38 cellular contexts compared by ENCODE assay signal in genomic region chr12:127431177-127431576, GRCh38.
"Had no signal": no experiment of that assay in that cellular context is flagged by ENCODE, and none has a peak within 500 bp of the region (broad histone marks: within the 10 kb centered on the region; RNA-seq: fewer than 3 reads in every experiment).

No MANE protein-coding gene starts in this region.

- H3K4me1 Mint-ChIP-seq: activated B cell treated with CpG ODN at 0.5 μM for 24 hours; activated CD4-positive, alpha-beta T cell treated with anti-CD3 and anti-CD28 coated beads, Interleukin-2, amount 10 ng/mL, durations not matched to agents 24 days and 14 days; activated naive CD8-positive, alpha-beta T cell treated with anti-CD3 and anti-CD28 coated beads, Interleukin-2, amount 10 ng/mL, durations not matched to agents 7 days and 5 days; activated T-helper 17 cell treated with anti-CD3 and anti-CD28 coated beads, Interleukin-2, amount 50 U/mL, for 72 hours; central memory CD8-positive, alpha-beta T cell; T-cell had no signal

- H3K4me1 ChIP-seq: adrenal gland, body of pancreas, breast epithelium had no signal

- H3K4me3 ChIP-seq: adrenal gland, body of pancreas, breast epithelium, cardiac muscle cell had no signal

- H3K27ac Mint-ChIP-seq: activated B cell treated with CpG ODN at 0.5 μM for 24 hours; activated CD4-positive, alpha-beta memory T cell treated with anti-CD3 and anti-CD28 coated beads for 36 hours; activated CD4-positive, alpha-beta T cell treated with anti-CD3 and anti-CD28 coated beads, Interleukin-2, amount 10 ng/mL, durations not matched to agents 24 days and 14 days; activated CD8-positive, alpha-beta T cell treated with anti-CD3 and anti-CD28 coated beads for 36 hours; activated naive CD4-positive, alpha-beta T cell treated with anti-CD3 and anti-CD28 coated beads for 36 hours; activated naive CD4-positive, alpha-beta T cell treated with anti-CD3 and anti-CD28 coated beads, Interleukin-2, amount 50 U/mL, for 72 hours; activated naive CD8-positive, alpha-beta T cell treated with anti-CD3 and anti-CD28 coated beads, Interleukin-2, amount 10 ng/mL, durations not matched to agents 7 days and 5 days; activated T-cell treated with anti-CD3 and anti-CD28 coated beads, Interleukin-2, amount 50 U/mL, for 72 hours; activated T-helper 1 cell treated with anti-CD3 and anti-CD28 coated beads, Interleukin-12 subunit alpha, Interleukin-12 subunit beta, Interleukin-2, Interleukin-4 antibody, amounts not matched to agents 30 ng/mL and 10 ng/mL and 1 ng/mL, durations not matched to agents 14 hours and 24 hours and 36 hours; activated T-helper 17 cell treated with anti-CD3 and anti-CD28 coated beads, Interleukin-2, amount 50 U/mL, for 72 hours; T-cell; T-helper 2 cell treated with Interferon-gamma antibody and Interleukin-4, amounts not matched to agents 5 μg/mL and 100 μg/mL, for 36 hours had no signal

- ATAC-seq: activated CD8-positive, alpha-beta T cell treated with anti-CD3 and anti-CD28 coated beads for 36 hours; activated naive CD4-positive, alpha-beta T cell treated with anti-CD3 and anti-CD28 coated beads, Interleukin-2, amount 50 U/mL, for 72 hours; activated T-cell treated with anti-CD3 and anti-CD28 coated beads, Interleukin-2, amount 50 U/mL, for 4 hours; activated T-cell treated with anti-CD3 and anti-CD28 coated beads, Interleukin-2, amount 50 U/mL, for 72 hours; activated T-helper 17 cell treated with anti-CD3 and anti-CD28 coated beads, Interleukin-2, amount 50 U/mL, for 72 hours; body of pancreas; T-cell had no signal

- H3K27ac ChIP-seq: adrenal gland, body of pancreas, brain microvascular endothelial cell, breast epithelium, cardiac muscle cell, VCaP had no signal

- H3K36me3 Mint-ChIP-seq: activated CD4-positive, alpha-beta memory T cell treated with anti-CD3 and anti-CD28 coated beads for 36 hours; activated naive CD4-positive, alpha-beta T cell treated with anti-CD3 and anti-CD28 coated beads, Interleukin-2, amount 50 U/mL, for 72 hours; activated naive CD8-positive, alpha-beta T cell treated with anti-CD3 and anti-CD28 coated beads, Interleukin-2, amount 10 ng/mL, durations not matched to agents 7 days and 5 days; T-cell had no signal

- H3K27me3 Mint-ChIP-seq: activated B cell treated with CpG ODN at 0.5 μM for 24 hours; activated CD4-positive, alpha-beta memory T cell treated with anti-CD3 and anti-CD28 coated beads for 36 hours; activated CD4-positive, alpha-beta T cell treated with anti-CD3 and anti-CD28 coated beads, Interleukin-2, amount 10 ng/mL, durations not matched to agents 24 days and 14 days; activated CD8-positive, alpha-beta T cell treated with anti-CD3 and anti-CD28 coated beads for 36 hours; activated naive CD8-positive, alpha-beta T cell treated with anti-CD3 and anti-CD28 coated beads, Interleukin-2, amount 10 ng/mL, durations not matched to agents 7 days and 5 days; central memory CD8-positive, alpha-beta T cell; T-cell had no signal

- H3K27me3 ChIP-seq: adrenal gland, body of pancreas, brain microvascular endothelial cell, breast epithelium, cardiac muscle cell had no signal

- H3K4me3 Mint-ChIP-seq: activated B cell treated with CpG ODN at 0.5 μM for 24 hours; activated CD4-positive, alpha-beta memory T cell treated with anti-CD3 and anti-CD28 coated beads for 36 hours; activated CD4-positive, alpha-beta T cell treated with anti-CD3 and anti-CD28 coated beads, Interleukin-2, amount 10 ng/mL, durations not matched to agents 24 days and 14 days; activated CD8-positive, alpha-beta T cell treated with anti-CD3 and anti-CD28 coated beads for 36 hours; activated naive CD4-positive, alpha-beta T cell treated with anti-CD3 and anti-CD28 coated beads for 36 hours; activated naive CD8-positive, alpha-beta T cell treated with anti-CD3 and anti-CD28 coated beads, Interleukin-2, amount 10 ng/mL, durations not matched to agents 7 days and 5 days; activated T-cell treated with anti-CD3 and anti-CD28 coated beads, Interleukin-2, amount 50 U/mL, for 4 hours; activated T-cell treated with anti-CD3 and anti-CD28 coated beads, Interleukin-2, amount 50 U/mL, for 72 hours; activated T-helper 1 cell treated with anti-CD3 and anti-CD28 coated beads, Interleukin-12 subunit alpha, Interleukin-12 subunit beta, Interleukin-2, Interleukin-4 antibody, amounts not matched to agents 30 ng/mL and 10 ng/mL and 1 ng/mL, durations not matched to agents 14 hours and 24 hours and 36 hours; activated T-helper 17 cell treated with anti-CD3 and anti-CD28 coated beads, Interleukin-2, amount 50 U/mL, for 72 hours; central memory CD8-positive, alpha-beta T cell; T-cell; T-helper 2 cell treated with Interferon-gamma antibody and Interleukin-4, amounts not matched to agents 5 μg/mL and 100 μg/mL, for 36 hours had no signal

- FAIRE-seq: astrocyte, TTC549 had no signal

- H3K9me3 ChIP-seq: adrenal gland, body of pancreas, breast epithelium had no signal

- H3K9me3 Mint-ChIP-seq: activated CD4-positive, alpha-beta memory T cell treated with anti-CD3 and anti-CD28 coated beads for 36 hours; activated CD4-positive, alpha-beta T cell treated with anti-CD3 and anti-CD28 coated beads, Interleukin-2, amount 10 ng/mL, durations not matched to agents 24 days and 14 days; activated CD8-positive, alpha-beta T cell treated with anti-CD3 and anti-CD28 coated beads for 36 hours; activated naive CD8-positive, alpha-beta T cell treated with anti-CD3 and anti-CD28 coated beads, Interleukin-2, amount 10 ng/mL, durations not matched to agents 7 days and 5 days; activated T-helper 1 cell treated with anti-CD3 and anti-CD28 coated beads, Interleukin-12 subunit alpha, Interleukin-12 subunit beta, Interleukin-2, Interleukin-4 antibody, amounts not matched to agents 30 ng/mL and 10 ng/mL and 1 ng/mL, durations not matched to agents 14 hours and 24 hours and 36 hours; activated T-helper 17 cell treated with anti-CD3 and anti-CD28 coated beads, Interleukin-2, amount 50 U/mL, for 72 hours had no signal

- H3K36me3 ChIP-seq: adrenal gland, brain microvascular endothelial cell, breast epithelium, cardiac muscle cell had no signal

- DNase-seq: activated B cell treated with CpG ODN at 0.5 μM for 24 hours; activated CD4-positive, alpha-beta memory T cell treated with anti-CD3 and anti-CD28 coated beads for 36 hours; activated CD4-positive, alpha-beta T cell treated with anti-CD3 and anti-CD28 coated beads for 4 hours; activated CD4-positive, alpha-beta T cell treated with anti-CD3 and anti-CD28 coated beads, Interleukin-2, amount 10 ng/mL, durations not matched to agents 24 days and 14 days; activated CD4-positive, alpha-beta T cell treated with anti-CD3 and anti-CD28 coated beads, Interleukin-2, amount 50 U/mL, for 1 hour; activated CD4-positive, alpha-beta T cell treated with anti-CD3 and anti-CD28 coated beads, Interleukin-2, amount 50 U/mL, for 4 hours; activated CD4-positive, CD25-positive, alpha-beta regulatory T cell treated with anti-CD3 and anti-CD28 coated beads, Interleukin-2, amount 50 U/mL, for 72 hours; activated CD8-positive, alpha-beta memory T cell treated with anti-CD3 and anti-CD28 coated beads, Interleukin-2, amount 50 U/mL, for 4 hours; activated CD8-positive, alpha-beta T cell treated with anti-CD3 and anti-CD28 coated beads for 36 hours; activated effector memory CD4-positive, alpha-beta T cell treated with anti-CD3 and anti-CD28 coated beads, Interleukin-2, amount 50 U/mL, for 16 hours; activated gamma-delta T cell treated with Interleukin-2 at 50 U/mL for 16 hours; activated naive CD4-positive, alpha-beta T cell; activated naive CD4-positive, alpha-beta T cell treated with anti-CD3 and anti-CD28 coated beads for 36 hours; activated naive CD4-positive, alpha-beta T cell treated with anti-CD3 and anti-CD28 coated beads, Interleukin-2, amount 50 U/mL, for 16 hours; activated naive CD8-positive, alpha-beta T cell treated with anti-CD3 and anti-CD28 coated beads, Interleukin-2, amount 10 ng/mL, durations not matched to agents 7 days and 5 days; activated T-cell treated with anti-CD3 and anti-CD28 coated beads for 4 hours; activated T-cell treated with anti-CD3 and anti-CD28 coated beads, Interleukin-2, amount 50 U/mL, for 1 hour; activated T-cell treated with anti-CD3 and anti-CD28 coated beads, Interleukin-2, amount 50 U/mL, for 4 hours; activated T-cell treated with anti-CD3 and anti-CD28 coated beads, Interleukin-2, amount 50 U/mL, for 72 hours; adrenal gland; amniotic stem cell; aorta; body of pancreas; brain microvascular endothelial cell; caudate nucleus; T-cell; T-helper 2 cell; T-helper 9 cell had no signal
